In genomic region chr2:63880603-63881002, GRCh38 we compare ENCODE assay signal across 22 cellular contexts. TPM values are rescaled to one million over a fixed set of nuclear protein-coding genes. Genes with fewer than 3 reads are reported as not detected.
DNase-seq lines count a peak whose midpoint lies in the region; ATAC-seq lines count a peak whose summit lies in the region.
"Had no signal": no experiment of that assay in that cellular context is flagged by ENCODE, and none has a peak within 500 bp of the region (broad histone marks: within the 10 kb centered on the region; RNA-seq: fewer than 3 reads in every experiment).

No MANE protein-coding gene starts in this region.

- no peaks in the 10 kb centered on the region for H3K27me3 ChIP-seq in HUES48 (ENCODE audit: control insufficient read depth, insufficient read depth, low read length)
- H3K27me3 ChIP-seq: brain microvascular endothelial cell, colonic mucosa, pancreas, upper lobe of right lung had no signal

- ATAC-seq in stimulated activated memory B cell treated with anti-CD40 and anti-IgM and Interleukin-4, amounts not matched to agents 10 μg/mL and 1 μg/mL and 100 μg/mL, for 72 hours: no peak
- ATAC-seq: activated CD4-positive, CD25-positive, alpha-beta regulatory T cell treated with anti-CD3 and anti-CD28 coated beads, Interleukin-2, amount 50 U/mL, for 24 hours; right cardiac atrium had no signal

- peaks cover 62% of the 10 kb centered on the region for H3K36me3 Mint-ChIP-seq in activated naive CD4-positive, alpha-beta T cell treated with anti-CD3 and anti-CD28 coated beads, Interleukin-2, amount 10 ng/mL, durations not matched to agents 7 days and 5 days
- H3K36me3 Mint-ChIP-seq in activated naive CD4-positive, alpha-beta T cell treated with anti-CD3 and anti-CD28 coated beads for 36 hours (ENCODE audit: low read depth): peaks cover 17% of the 10 kb centered on the region
- peaks cover 35% of the 10 kb centered on the region for H3K36me3 Mint-ChIP-seq in stimulated activated memory B cell treated with anti-CD40 and anti-IgM and Interleukin-4, amounts not matched to agents 10 μg/mL and 1 μg/mL and 100 μg/mL, for 72 hours

- intact Hi-C loops in activated naive CD4-positive, alpha-beta T cell treated with anti-CD3 and anti-CD28 coated beads for 36 hours (cut with micrococcal nuclease): loop anchor here (5.0 kb wide), 1 partner anchor 447 kb away; no protein-coding TSS in a partner anchor

- H3K4me1 Mint-ChIP-seq in activated naive CD4-positive, alpha-beta T cell treated with anti-CD3 and anti-CD28 coated beads, Interleukin-2, amount 10 ng/mL, durations not matched to agents 7 days and 5 days: peaks cover 24% of the 10 kb centered on the region
- H3K4me1 Mint-ChIP-seq in activated naive CD4-positive, alpha-beta T cell treated with anti-CD3 and anti-CD28 coated beads for 36 hours (ENCODE audit: low read depth): peaks cover 35% of the 10 kb centered on the region
- peaks cover 8% of the 10 kb centered on the region for H3K4me1 Mint-ChIP-seq in stimulated activated memory B cell treated with anti-CD40 and anti-IgM and Interleukin-4, amounts not matched to agents 10 μg/mL and 1 μg/mL and 100 μg/mL, for 72 hours

- CTCF ChIA-PET in activated naive CD4-positive, alpha-beta T cell treated with anti-CD3 and anti-CD28 coated beads, Interleukin-2, amount 10 ng/mL, durations not matched to agents 7 days and 5 days (lab: Charles Lee): no interaction called here
- CTCF ChIA-PET in activated naive CD4-positive, alpha-beta T cell treated with anti-CD3 and anti-CD28 coated beads for 36 hours (lab: Charles Lee): interaction anchor here (1.3 to 1.9 kb wide), 2 partner anchors 19 to 182 kb away, joined by 4 to 5 read pairs; no protein-coding TSS in a partner anchor

- H3K9me3 ChIP-seq in HUES48 (ENCODE audit: control insufficient read depth, insufficient read depth, low read length): no peaks in the 10 kb centered on the region
- H3K9me3 ChIP-seq: colonic mucosa, pancreas, upper lobe of right lung had no signal

- no peak overlapping the region for H3K9ac ChIP-seq in HUES48 (ENCODE audit: low read depth, low read length)

- no peak overlapping the region for H3K4me3 Mint-ChIP-seq in activated naive CD4-positive, alpha-beta T cell treated with anti-CD3 and anti-CD28 coated beads, Interleukin-2, amount 10 ng/mL, durations not matched to agents 7 days and 5 days
- H3K4me3 Mint-ChIP-seq in activated naive CD4-positive, alpha-beta T cell treated with anti-CD3 and anti-CD28 coated beads for 36 hours: no peak overlapping the region
- H3K4me3 Mint-ChIP-seq in stimulated activated memory B cell treated with anti-CD40 and anti-IgM and Interleukin-4, amounts not matched to agents 10 μg/mL and 1 μg/mL and 100 μg/mL, for 72 hours: no peak overlapping the region

- no peak overlapping the region for H3K4me3 ChIP-seq in HUES48 (ENCODE audit: low read depth, low read length)
- H3K4me3 ChIP-seq: colonic mucosa, pancreas, upper lobe of right lung had no signal

- peaks cover 95% of the 10 kb centered on the region for H3K36me3 ChIP-seq in HUES48 (ENCODE audit: control insufficient read depth, insufficient read depth, low read length)
- H3K36me3 ChIP-seq: pancreas had no signal

- H3K27me3 Mint-ChIP-seq in activated naive CD4-positive, alpha-beta T cell treated with anti-CD3 and anti-CD28 coated beads, Interleukin-2, amount 10 ng/mL, durations not matched to agents 7 days and 5 days: no peaks in the 10 kb centered on the region
- H3K27me3 Mint-ChIP-seq in activated naive CD4-positive, alpha-beta T cell treated with anti-CD3 and anti-CD28 coated beads for 36 hours (ENCODE audit: low read depth): no peaks in the 10 kb centered on the region
- no peaks in the 10 kb centered on the region for H3K27me3 Mint-ChIP-seq in stimulated activated memory B cell treated with anti-CD40 and anti-IgM and Interleukin-4, amounts not matched to agents 10 μg/mL and 1 μg/mL and 100 μg/mL, for 72 hours

- H3K4me1 ChIP-seq in HUES48 (ENCODE audit: control insufficient read depth, insufficient read depth, low read length): peaks cover 44% of the 10 kb centered on the region
- H3K4me1 ChIP-seq: colonic mucosa had no signal

- no peak for DNase-seq in activated naive CD4-positive, alpha-beta T cell treated with anti-CD3 and anti-CD28 coated beads, Interleukin-2, amount 10 ng/mL, durations not matched to agents 7 days and 5 days
- no peak for DNase-seq in activated naive CD4-positive, alpha-beta T cell treated with anti-CD3 and anti-CD28 coated beads for 36 hours
- DNase-seq in iPS-NIHi7 (ENCODE audit: extremely low spot score) (peak; percentile 17), SW 1271 (lab: John Stamatoyannopoulos, UW) (no peak), foreskin melanocyte (no peak), NCI-H774 (lab: John Stamatoyannopoulos, UW) (no peak)
- DNase-seq: activated CD8-positive, alpha-beta memory T cell treated with anti-CD3 and anti-CD28 coated beads for 24 hours; brain microvascular endothelial cell; C1 segment of cervical spinal cord; colonic mucosa; H7; mammary epithelial cell; MM.1S; NCI-H1694 treated with DMSO at 0.1 percent for 48 hours; OCI-M1; pancreas; upper lobe of right lung had no signal

- H3K9me3 Mint-ChIP-seq in activated naive CD4-positive, alpha-beta T cell treated with anti-CD3 and anti-CD28 coated beads, Interleukin-2, amount 10 ng/mL, durations not matched to agents 7 days and 5 days: no peaks in the 10 kb centered on the region
- H3K9me3 Mint-ChIP-seq in activated naive CD4-positive, alpha-beta T cell treated with anti-CD3 and anti-CD28 coated beads for 36 hours: no peaks in the 10 kb centered on the region
- H3K9me3 Mint-ChIP-seq in stimulated activated memory B cell treated with anti-CD40 and anti-IgM and Interleukin-4, amounts not matched to agents 10 μg/mL and 1 μg/mL and 100 μg/mL, for 72 hours: no peaks in the 10 kb centered on the region

- H3K27ac Mint-ChIP-seq in activated naive CD4-positive, alpha-beta T cell treated with anti-CD3 and anti-CD28 coated beads, Interleukin-2, amount 10 ng/mL, durations not matched to agents 7 days and 5 days: peak overlapping the region; percentile 47
- H3K27ac Mint-ChIP-seq in activated naive CD4-positive, alpha-beta T cell treated with anti-CD3 and anti-CD28 coated beads for 36 hours: no peak overlapping the region
- peak overlapping the region; percentile 12 for H3K27ac Mint-ChIP-seq in stimulated activated memory B cell treated with anti-CD40 and anti-IgM and Interleukin-4, amounts not matched to agents 10 μg/mL and 1 μg/mL and 100 μg/mL, for 72 hours

- H3K27ac ChIP-seq in HUES48 (ENCODE audit: low read depth, low read length): peak overlapping the region; percentile 54
- H3K27ac ChIP-seq: brain microvascular endothelial cell, colonic mucosa, HL-60, pancreas, upper lobe of right lung had no signal

RNA-seq across cellular contexts. Expression of gene UGP2, which starts 38.9 kb away (rescaled TPM):
- total RNA-seq in activated naive CD4-positive, alpha-beta T cell treated with anti-CD3 and anti-CD28 coated beads for 36 hours: 10 to 100 TPM; 82.2 to 93.1 TPM
